Comparison of ENCODE assay signal across 29 cellular contexts in the genomic region with DNA sequence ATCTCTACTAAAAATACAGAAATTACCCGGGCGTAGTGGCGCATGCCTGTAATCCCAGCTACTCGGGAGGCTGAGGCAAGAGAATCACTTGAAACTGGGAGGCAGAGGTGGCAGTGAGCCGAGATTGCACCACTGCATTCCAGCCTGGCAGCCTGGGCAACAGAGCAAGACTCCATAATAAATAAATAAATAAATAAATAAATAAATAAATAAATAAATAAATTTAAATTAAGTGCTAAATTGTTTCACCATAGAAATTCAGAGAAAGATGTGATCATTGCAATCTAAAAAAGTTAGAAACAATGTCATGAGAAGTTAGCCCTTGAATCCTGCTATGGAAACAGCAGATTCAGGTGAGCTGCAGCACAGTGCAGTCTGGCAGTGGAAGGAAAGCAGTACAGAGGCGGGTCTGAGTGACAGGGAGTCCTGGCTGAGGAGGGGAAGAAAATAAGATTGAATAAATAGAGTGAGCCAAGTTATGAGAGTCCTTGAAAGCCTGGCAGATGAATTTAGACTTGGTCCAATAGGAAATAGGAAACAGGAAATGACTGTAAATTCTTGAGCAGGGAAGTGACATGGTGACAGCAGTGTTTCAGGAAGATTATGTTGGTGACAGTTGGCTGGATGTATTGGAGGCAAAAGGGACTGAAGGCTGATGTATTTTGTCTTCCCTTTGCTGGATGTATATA.
"Had no signal": no experiment of that assay in that cellular context is flagged by ENCODE, and none has a peak within 500 bp of the region (broad histone marks: within the 10 kb centered on the region; RNA-seq: fewer than 3 reads in every experiment).

No MANE protein-coding gene starts in this region.

- H3K27ac ChIP-seq: breast epithelium, epithelial cell of prostate, esophagus squamous epithelium, left ventricle myocardium inferior, pancreas, prostate gland, sigmoid colon, thyroid gland, upper lobe of left lung, vagina had no signal

- H3K4me1 ChIP-seq: breast epithelium, esophagus squamous epithelium, left ventricle myocardium inferior, pancreas, prostate gland, sigmoid colon, thyroid gland, upper lobe of left lung, vagina had no signal

- H3K9me3 ChIP-seq: esophagus squamous epithelium, mucosa of descending colon, pancreas, prostate gland, sigmoid colon, thyroid gland, upper lobe of left lung, vagina had no signal

- DNase-seq: activated CD4-positive, alpha-beta T cell treated with anti-CD3 and anti-CD28 coated beads for 4 hours; activated CD4-positive, alpha-beta T cell treated with anti-CD3 and anti-CD28 coated beads, Interleukin-2, amount 50 U/mL, for 4 hours; activated naive CD4-positive, alpha-beta T cell; activated T-cell treated with anti-CD3 and anti-CD28 coated beads for 4 hours; activated T-cell treated with anti-CD3 and anti-CD28 coated beads, Interleukin-2, amount 50 U/mL, for 72 hours; central memory CD4-positive, alpha-beta T cell; endodermal cell; esophagus squamous epithelium; foreskin melanocyte; left ventricle myocardium inferior; mucosa of descending colon; nucleus accumbens; pancreas; retina; sigmoid colon; small intestine; stimulated activated CD4-positive, alpha-beta T cell treated with anti-CD3 and anti-CD28 coated beads, Interleukin-4, amount 100 ng/mL, for 4 hours; stimulated activated CD8-positive, alpha-beta memory T cell treated with anti-CD3 and anti-CD28 coated beads, Interleukin-4, amount 100 ng/mL, for 48 hours; stimulated activated naive CD8-positive, alpha-beta T cell treated with anti-CD3 and anti-CD28 coated beads, Interleukin-15, amount 100 ng/mL, for 72 hours; thyroid gland; upper lobe of left lung had no signal

- H3K9me3 Mint-ChIP-seq: endodermal cell; stimulated activated memory B cell treated with anti-CD40 and anti-IgM and Interleukin-4, amounts not matched to agents 10 μg/mL and 1 μg/mL and 100 μg/mL, for 72 hours; T-helper 2 cell treated with Interferon-gamma antibody and Interleukin-4, amounts not matched to agents 5 μg/mL and 100 μg/mL, for 36 hours had no signal

- H3K36me3 Mint-ChIP-seq: activated naive CD4-positive, alpha-beta T cell treated with anti-CD3 and anti-CD28 coated beads, Interleukin-2, amount 50 U/mL, for 72 hours; natural killer cell treated with Interleukin-12 subunit alpha and Interleukin-12 subunit beta and Interleukin-15 and Interleukin-18, amount 100 ng/mL, for 72 hours; stimulated activated memory B cell treated with anti-CD40 and anti-IgM and Interleukin-4, amounts not matched to agents 10 μg/mL and 1 μg/mL and 100 μg/mL, for 72 hours had no signal

- H3K4me3 Mint-ChIP-seq: activated T-cell treated with anti-CD3 and anti-CD28 coated beads, Interleukin-2, amount 50 U/mL, for 72 hours; endodermal cell; natural killer cell treated with Interleukin-12 subunit alpha and Interleukin-12 subunit beta and Interleukin-15 and Interleukin-18, amount 100 ng/mL, for 72 hours; stimulated activated memory B cell treated with anti-CD40 and anti-IgM and Interleukin-4, amounts not matched to agents 10 μg/mL and 1 μg/mL and 100 μg/mL, for 72 hours; stimulated activated naive CD8-positive, alpha-beta T cell treated with anti-CD3 and anti-CD28 coated beads, Interleukin-15, amount 100 ng/mL, for 72 hours; T-helper 2 cell treated with Interferon-gamma antibody and Interleukin-4, amounts not matched to agents 5 μg/mL and 100 μg/mL, for 36 hours had no signal

- ATAC-seq: activated naive CD4-positive, alpha-beta T cell treated with anti-CD3 and anti-CD28 coated beads, Interleukin-2, amount 50 U/mL, for 72 hours; activated T-cell treated with anti-CD3 and anti-CD28 coated beads, Interleukin-2, amount 50 U/mL, for 72 hours; mucosa of descending colon; natural killer cell treated with Interleukin-12 subunit alpha and Interleukin-12 subunit beta and Interleukin-15 and Interleukin-18, amount 100 ng/mL, for 72 hours; pancreas; stimulated activated memory B cell treated with anti-CD40 and anti-IgM and Interleukin-4, amounts not matched to agents 10 μg/mL and 1 μg/mL and 100 μg/mL, for 72 hours; stimulated activated naive CD8-positive, alpha-beta T cell treated with anti-CD3 and anti-CD28 coated beads, Interleukin-15, amount 100 ng/mL, for 72 hours had no signal

- H3K27me3 Mint-ChIP-seq: stimulated activated memory B cell treated with anti-CD40 and anti-IgM and Interleukin-4, amounts not matched to agents 10 μg/mL and 1 μg/mL and 100 μg/mL, for 72 hours had no signal

- H3K27me3 ChIP-seq: breast epithelium, esophagus squamous epithelium, pancreas, sigmoid colon, thyroid gland, upper lobe of left lung, vagina had no signal

- H3K4me1 Mint-ChIP-seq: stimulated activated memory B cell treated with anti-CD40 and anti-IgM and Interleukin-4, amounts not matched to agents 10 μg/mL and 1 μg/mL and 100 μg/mL, for 72 hours; stimulated activated naive CD8-positive, alpha-beta T cell treated with anti-CD3 and anti-CD28 coated beads, Interleukin-15, amount 100 ng/mL, for 72 hours had no signal

- H3K27ac Mint-ChIP-seq: activated naive CD4-positive, alpha-beta T cell treated with anti-CD3 and anti-CD28 coated beads, Interleukin-2, amount 50 U/mL, for 72 hours; activated T-cell treated with anti-CD3 and anti-CD28 coated beads, Interleukin-2, amount 50 U/mL, for 72 hours; endodermal cell; natural killer cell treated with Interleukin-12 subunit alpha and Interleukin-12 subunit beta and Interleukin-15 and Interleukin-18, amount 100 ng/mL, for 72 hours; stimulated activated memory B cell treated with anti-CD40 and anti-IgM and Interleukin-4, amounts not matched to agents 10 μg/mL and 1 μg/mL and 100 μg/mL, for 72 hours; stimulated activated naive CD8-positive, alpha-beta T cell treated with anti-CD3 and anti-CD28 coated beads, Interleukin-15, amount 100 ng/mL, for 72 hours; T-helper 2 cell treated with Interferon-gamma antibody and Interleukin-4, amounts not matched to agents 5 μg/mL and 100 μg/mL, for 36 hours had no signal
